Comparison of ENCODE assay signal across 8 cellular contexts in genomic region chr3:107064445-107065060, GRCh38.
DNase-seq lines count a peak whose midpoint lies in the region; ATAC-seq and TF ChIP-seq lines count a peak whose summit lies in the region.

No MANE protein-coding gene starts in this region.

- TF ChIP-seq POLR2A in right lobe of liver (IDR thresholded peaks at IDR 0.05): no peak

- peak; percentile 73 for DNase-seq in CD1c-positive myeloid dendritic cell (ENCODE audit: extremely low spot score)
- peak; percentile 14 for DNase-seq in NCI-H2227 treated with DMSO at 0.1 percent for 48 hours (lab: John Stamatoyannopoulos, UW)
- peak; percentile 12 for DNase-seq in activated CD4-positive, alpha-beta T cell treated with anti-CD3 and anti-CD28 coated beads for 1 hour
- peak; percentile 85 for DNase-seq in dedifferentiated amniotic fluid mesenchymal stem cell (ENCODE audit: extremely low spot score)
- DNase-seq in right lobe of liver: peak in 2 of 3 donors; percentile 14 to 56
- peak; percentile 24 for DNase-seq in stimulated activated CD8-positive, alpha-beta memory T cell treated with anti-CD3 and anti-CD28 coated beads, Interleukin-15, amount 100 ng/mL, for 1 hour (ENCODE audit: low read depth)

- no peak overlapping the region for H3K27ac ChIP-seq in right lobe of liver

- H3K4me1 ChIP-seq in right lobe of liver: no peaks in the 10 kb centered on the region

- ATAC-seq in GM19324 (IDR thresholded peaks at IDR 0.05; ENCODE audit: low FRiP score, unreplicated experiment) (peak; percentile 89), HG03354 (IDR thresholded peaks at IDR 0.05; ENCODE audit: poor library complexity, severe bottlenecking, unreplicated experiment) (peak; percentile 96), right lobe of liver (peak; percentile 88 to 97 (median 93))

- TF ChIP-seq CTCF in right lobe of liver (IDR thresholded peaks at IDR 0.05): peak; percentile 57 to 86 (median 82)

- no peaks in the 10 kb centered on the region for H3K36me3 ChIP-seq in right lobe of liver

- WGBS in right lobe of liver (ENCODE audit: insufficient coverage, low coverage, low lambda C conversion rate, missing lambda C conversion rate): 7% methylated on average over 8 of the region's 8 CpGs

- H3K9me3 ChIP-seq in right lobe of liver: no peaks in the 10 kb centered on the region

- no peak overlapping the region for H3K4me3 ChIP-seq in right lobe of liver

- intact Hi-C loops in right lobe of liver (cut with DNase I): no loop called here

- H3K27me3 ChIP-seq in right lobe of liver: no peaks in the 10 kb centered on the region

Comparison
In these comparisons a context has a peak if more than half of its experiments do, and no peak if none do; other contexts are left out.
1. DNase-seq: peak in every context shown above with its lines; median percentile 85 in dedifferentiated amniotic fluid mesenchymal stem cell; 73 in CD1c-positive myeloid dendritic cell; 35 in right lobe of liver; 24 in stimulated activated CD8-positive, alpha-beta memory T cell treated with anti-CD3 and anti-CD28 coated beads, Interleukin-15, amount 100 ng/mL, for 1 hour; 14 in NCI-H2227 treated with DMSO at 0.1 percent for 48 hours; 12 in activated CD4-positive, alpha-beta T cell treated with anti-CD3 and anti-CD28 coated beads for 1 hour.